8 cellular contexts compared by ENCODE assay signal in the genomic region with DNA sequence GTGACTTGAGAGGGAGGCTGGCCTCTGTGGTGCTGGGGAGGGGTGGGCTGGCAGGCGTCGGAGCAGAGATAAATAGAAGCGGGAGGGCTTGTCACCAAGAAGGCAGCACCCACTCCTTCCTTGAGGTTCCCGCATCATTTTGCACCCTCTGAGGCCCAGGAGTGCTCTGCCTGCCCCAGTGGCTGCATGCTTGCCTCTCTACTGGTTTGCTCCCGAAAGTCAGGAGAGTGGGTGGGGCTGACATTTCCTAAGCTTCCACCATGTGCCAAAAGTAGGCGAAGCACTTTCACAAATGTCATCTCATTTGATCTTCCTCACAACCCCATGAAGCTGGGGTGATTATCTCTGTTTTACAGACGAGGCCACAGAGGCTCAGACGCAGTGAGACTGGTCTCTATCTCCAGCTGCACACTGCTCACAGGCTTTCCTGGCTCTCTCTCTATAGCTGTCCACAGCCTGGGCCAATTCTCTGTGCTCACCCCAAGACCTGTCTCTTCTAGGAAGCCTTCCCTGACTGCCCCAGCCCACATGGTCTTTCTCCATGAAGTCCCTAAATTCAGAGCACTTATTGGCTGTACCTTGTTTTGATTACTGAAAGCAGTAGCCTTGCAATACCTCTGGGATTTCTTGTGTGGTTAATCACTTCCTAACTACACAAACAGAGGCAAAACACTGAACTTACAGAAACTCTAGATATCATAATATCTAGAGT. TPM values are rescaled to one million over a fixed set of nuclear protein-coding genes. Genes with fewer than 3 reads are reported as not detected.
A peak's percentile ranks its signal among the peaks of the same experiment; 100 is the strongest.
DNase-seq lines count a peak whose midpoint lies in the region; ATAC-seq and TF ChIP-seq lines count a peak whose summit lies in the region.

No MANE protein-coding gene starts in this region.

- H3K4me1 ChIP-seq in ACC112 (ENCODE audit: control insufficient read depth, insufficient read depth, low read length, unreplicated experiment) (peaks cover 8% of the 10 kb centered on the region), upper lobe of left lung (no peaks in the 10 kb centered on the region)

- H3K9me3 ChIP-seq in upper lobe of left lung: no peaks in the 10 kb centered on the region

- H3K27me3 Mint-ChIP-seq in chondrocyte (ENCODE audit: low read depth): no peaks in the 10 kb centered on the region

- TF ChIP-seq CTCF in chondrocyte (IDR thresholded peaks at IDR 0.05) (no peak), upper lobe of left lung (IDR thresholded peaks at IDR 0.05) (no peak)

- TF ChIP-seq POLR2A in upper lobe of left lung (IDR thresholded peaks at IDR 0.05): no peak

- H3K36me3 ChIP-seq in ACC112 (ENCODE audit: insufficient read depth, low read length) (no peaks in the 10 kb centered on the region), upper lobe of left lung (peaks cover 0 to 20% (median 10%) of the 10 kb centered on the region in 4 donors)

- WGBS in upper lobe of left lung, 2 donors: 91 to 92% methylated on average over 8 of the region's 8 CpGs

- no peak for TF ChIP-seq EP300 in upper lobe of left lung (IDR thresholded peaks at IDR 0.05)

- no peak overlapping the region for H3K4me3 Mint-ChIP-seq in chondrocyte (ENCODE audit: unreplicated experiment)

- H3K36me3 Mint-ChIP-seq in chondrocyte (ENCODE audit: low read depth): peaks cover 10% of the 10 kb centered on the region

- peak; percentile 77 for ATAC-seq in GM19463 (IDR thresholded peaks at IDR 0.05; ENCODE audit: unreplicated experiment)
- ATAC-seq in upper lobe of left lung (ENCODE audit: low FRiP score in 2 of 2): no peak

- H3K27ac ChIP-seq in ACC112 (ENCODE audit: low read depth, low read length) (peak overlapping the region; percentile 64), upper lobe of left lung (no peak overlapping the region)

- DNase-seq in Jurkat, Clone E6-1 (ENCODE audit: low read depth, low spot score): peak; percentile 47
- DNase-seq in chondrocyte (ENCODE audit: low spot score): no peak
- DNase-seq in stimulated activated CD8-positive, alpha-beta memory T cell treated with anti-CD3 and anti-CD28 coated beads, Interleukin-15, amount 100 ng/mL, for 48 hours (ENCODE audit: low read depth in 2 of 2): peak; percentile 60 to 68
- no peak for DNase-seq in NCI-H69 (lab: John Stamatoyannopoulos, UW)
- DNase-seq in MV-4-11 (lab: John Stamatoyannopoulos, UW): no peak
- DNase-seq in upper lobe of left lung: no peak

- H3K4me3 ChIP-seq in ACC112 (ENCODE audit: low read depth, low read length) (no peak overlapping the region), upper lobe of left lung (no peak overlapping the region)
- no peak overlapping the region for H3K4me3 ChIP-seq in Jurkat, Clone E6-1 (ENCODE audit: low read length)

- H2AFZ ChIP-seq in ACC112 (ENCODE audit: low read length, unreplicated experiment): no peak overlapping the region

- peaks cover 5% of the 10 kb centered on the region for H3K4me1 Mint-ChIP-seq in chondrocyte (ENCODE audit: low read depth)

- H3K27me3 ChIP-seq in ACC112 (ENCODE audit: insufficient read depth, low read length) (no peaks in the 10 kb centered on the region), upper lobe of left lung (no peaks in the 10 kb centered on the region)

- peak overlapping the region; percentile 52 for H3K27ac Mint-ChIP-seq in chondrocyte (ENCODE audit: unreplicated experiment)

- H3K79me2 ChIP-seq in ACC112 (ENCODE audit: control insufficient read depth, insufficient read depth, low read length, unreplicated experiment): no peaks in the 10 kb centered on the region

- H3K9me3 Mint-ChIP-seq in chondrocyte (ENCODE audit: low read depth): no peaks in the 10 kb centered on the region

RNA-seq across cellular contexts. Expression of gene UCP3, which starts 2.6 kb away (rescaled TPM):
- polyA plus RNA-seq in Jurkat, Clone E6-1 (2012; ENCODE audit: insufficient read depth, insufficient read length): 0.77 TPM
- total RNA-seq in chondrocyte: 0.47 to 1.6 TPM (median 1.3 TPM) in 3 replicates
- total RNA-seq in upper lobe of left lung: 1 to 10 TPM; 1.2 to 5.2 (median 2.4) TPM

RNA-seq across cellular contexts. Expression of gene UCP2, which starts 28.9 kb away (rescaled TPM):
- polyA plus RNA-seq in Jurkat, Clone E6-1 (2012; ENCODE audit: insufficient read depth, insufficient read length): 119 TPM
- 10.4 to 47.2 TPM (median 41.0 TPM) in 3 replicates for total RNA-seq in chondrocyte
- 100 to 1,000 TPM in 3 of 6 donors, 10 to 100 TPM in 3; 76.5 to 118 (median 98.3) TPM for total RNA-seq in upper lobe of left lung

Comparison
In these comparisons a context has a peak if more than half of its experiments do, and no peak if none do; other contexts are left out.
1. DNase-seq: peak in Jurkat, Clone E6-1 (single experiment) and stimulated activated CD8-positive, alpha-beta memory T cell treated with anti-CD3 and anti-CD28 coated beads, Interleukin-15, amount 100 ng/mL, for 48 hours (2 of 2); none in chondrocyte (single experiment), NCI-H69 (single experiment), MV-4-11 (single experiment) and upper lobe of left lung (0 of 2).